In genomic region chr2:181407171-181407570, GRCh38 we compare ENCODE assay signal across 27 cellular contexts. TPM values are rescaled to one million over a fixed set of nuclear protein-coding genes. Genes with fewer than 3 reads are reported as not detected.
DNase-seq lines count a peak whose midpoint lies in the region; ATAC-seq and TF ChIP-seq lines count a peak whose summit lies in the region.
"Had no signal": no experiment of that assay in that cellular context is flagged by ENCODE, and none has a peak within 500 bp of the region (broad histone marks: within the 10 kb centered on the region; RNA-seq: fewer than 3 reads in every experiment).

No MANE protein-coding gene starts in this region.

- H2AFZ ChIP-seq in OCI-LY7 (ENCODE audit: low read length), result peak overlapping the region; percentile 17; the same call in 1 of the 2 replicates
- no peak overlapping the region for H2AFZ ChIP-seq in PC-9

- BruUV-seq in OCI-LY7 (replicated peaks; lab: Mats Ljungman, UMichigan) (no TSS peak), PC-9 (replicated peaks; lab: Mats Ljungman, UMichigan) (no TSS peak)

- DNase-seq in AML-193 (lab: John Stamatoyannopoulos, UW) (peak; percentile 87 to 94), KBM-7 (peak; percentile 75), OCI-LY7 (ENCODE audit: low spot score) (no peak), lung (ENCODE audit: low spot score) (no peak), GM20000 (ENCODE audit: low spot score) (no peak), PC-9 (no peak), NCI-H2171 (lab: John Stamatoyannopoulos, UW) (no peak), GM19240 (ENCODE audit: insufficient read length, low spot score) (no peak)
- DNase-seq: activated CD4-positive, alpha-beta T cell treated with anti-CD3 and anti-CD28 coated beads for 1 hour; activated naive CD4-positive, alpha-beta T cell treated with Interleukin-2 at 50 U/mL for 16 hours; activated T-cell treated with anti-CD3 and anti-CD28 coated beads, Interleukin-2, amount 50 U/mL, for 4 hours; amniotic stem cell; colonic mucosa; effector memory CD8-positive, alpha-beta T cell; kidney; NCI-H1417; NCI-H510A treated with DMSO at 0.1 percent for 48 hours; NK-92 treated with Interleukin-12 subunit alpha and Interleukin-12 subunit beta, amount 100 ng/mL, for 24 hours; ovary; right cardiac atrium; stimulated activated CD4-positive, alpha-beta T cell treated with anti-CD3 and anti-CD28 coated beads, Interleukin-12 subunit alpha, Interleukin-12 subunit beta, amount 100 ng/mL, for 4 hours; trophoblast cell had no signal

- no peak overlapping the region for H3K4me2 ChIP-seq in OCI-LY7 (ENCODE audit: low read length)
- no peak overlapping the region for H3K4me2 ChIP-seq in PC-9
- H3K4me2 ChIP-seq: A549 had no signal

- H3K4me1 ChIP-seq in OCI-LY7 (ENCODE audit: insufficient read depth, low read length, poor library complexity, severe bottlenecking) (peaks cover 74% of the 10 kb centered on the region), lung (ENCODE audit: control insufficient read depth in 2 of 2, insufficient read depth in 2 of 2, low read length in 2 of 2) (no peaks in the 10 kb centered on the region), PC-9 (replicated peaks; ENCODE audit: insufficient read depth) (no peaks in the 10 kb centered on the region)
- H3K4me1 ChIP-seq: A549, breast epithelium, colonic mucosa, esophagus muscularis mucosa, gastroesophageal sphincter had no signal

- peak; percentile 30 for ATAC-seq in lung (ENCODE audit: insufficient read depth, low FRiP score)
- ATAC-seq: A549; activated T-cell treated with anti-CD3 and anti-CD28 coated beads, Interleukin-2, amount 50 U/mL, for 4 hours; effector memory CD8-positive, alpha-beta T cell; gastroesophageal sphincter had no signal

- H3K9me3 ChIP-seq in OCI-LY7 (ENCODE audit: low read length), result peaks cover 4% of the 10 kb centered on the region; the same call in 1 of the 2 replicates
- no peaks in the 10 kb centered on the region for H3K9me3 ChIP-seq in lung (ENCODE audit: control insufficient read depth in 2 of 2, insufficient read depth in 1 of 2, low read length in 1 of 2)
- H3K9me3 ChIP-seq in PC-9 (ENCODE audit: insufficient read depth, low read depth), result no peaks in the 10 kb centered on the region
- H3K9me3 ChIP-seq: A549, breast epithelium, colonic mucosa, esophagus muscularis mucosa, gastroesophageal sphincter, ovary had no signal

- no peaks in the 10 kb centered on the region for H3F3A ChIP-seq in PC-9 (ENCODE audit: insufficient read depth, low read depth)

- H3K27ac ChIP-seq in OCI-LY7 (ENCODE audit: low read depth, low read length, poor library complexity, severe bottlenecking), result no peak overlapping the region
- H3K27ac ChIP-seq in lung (ENCODE audit: low read depth in 1 of 2, low read length in 1 of 2), result no peak overlapping the region
- no peak overlapping the region for H3K27ac ChIP-seq in PC-9
- H3K27ac ChIP-seq: A549, breast epithelium, C4-2B, colonic mucosa, esophagus muscularis mucosa, gastroesophageal sphincter, ovary had no signal

- no peak overlapping the region for H3K4me3 ChIP-seq in OCI-LY7 (ENCODE audit: low read depth, low read length, poor library complexity, severe bottlenecking)
- H3K4me3 ChIP-seq in lung, result no peak overlapping the region
- H3K4me3 ChIP-seq in PC-9, result no peak overlapping the region
- H3K4me3 ChIP-seq: A549, breast epithelium, colonic mucosa, esophagus muscularis mucosa, gastroesophageal sphincter, ovary had no signal

- CTCF ChIA-PET in OCI-LY7 (lab: Charles Lee; ENCODE audit: unreplicated experiment) (interaction anchor here (0.5 kb wide), 1 partner anchor 69 kb away, joined by 3 read pairs; no protein-coding TSS in a partner anchor), PC-9 (lab: Charles Lee) (no interaction called here)

- WGBS in lung, 2 donors, result 26 to 61% methylated on average over 3 of the region's 3 CpGs

- H3K9me2 ChIP-seq in OCI-LY7 (ENCODE audit: insufficient read depth, low read length), result no peaks in the 10 kb centered on the region
- H3K9me2 ChIP-seq in PC-9 (ENCODE audit: insufficient read depth), result no peaks in the 10 kb centered on the region; the same call in 1 of the 2 replicates

- no peak for TF ChIP-seq CTCF in OCI-LY7 (conservative IDR thresholded peaks at IDR 0.05; ENCODE audit: low read length)
- no peak for TF ChIP-seq CTCF in lung (IDR thresholded peaks at IDR 0.05; ENCODE audit: control extremely low read depth, extremely low read depth)
- TF ChIP-seq CTCF in GM20000 (IDR thresholded peaks at IDR 0.05; ENCODE audit: extremely low read depth, missing control alignments), result no peak
- no peak for TF ChIP-seq CTCF in PC-9 (conservative IDR thresholded peaks at IDR 0.05)

- intact Hi-C loops in OCI-LY7 (cut with micrococcal nuclease; ENCODE audit: unreplicated experiment) (no loop called here), PC-9 (cut with micrococcal nuclease; ENCODE audit: unreplicated experiment) (no loop called here)

- in situ Hi-C loops in KBM-7 (cut with MboI; ENCODE audit: low pct_unique_long_range_greater_than_20kb, low sequenced_read_pairs), result no loop called here

- H3K27me3 ChIP-seq in lung (ENCODE audit: control insufficient read depth, insufficient read depth) (no peaks in the 10 kb centered on the region), PC-9 (ENCODE audit: insufficient read depth, low read depth) (no peaks in the 10 kb centered on the region)
- H3K27me3 ChIP-seq: breast epithelium, colonic mucosa, esophagus muscularis mucosa, gastroesophageal sphincter, ovary had no signal

- POLR2A ChIA-PET in OCI-LY7 (lab: Charles Lee), result interaction anchor here (1.0 to 2.6 kb wide), 4 partner anchors 9 to 98 kb away, joined by 3 to 10 read pairs (median 6); no protein-coding TSS in a partner anchor
- POLR2A ChIA-PET in PC-9 (lab: Charles Lee; ENCODE audit: unreplicated experiment), result interaction anchor here (0.7 kb wide), 1 partner anchor 28 kb away, joined by 3 read pairs; no protein-coding TSS in a partner anchor

- H3K36me3 ChIP-seq in OCI-LY7 (ENCODE audit: insufficient read depth, low read length) (no peaks in the 10 kb centered on the region), lung (ENCODE audit: control insufficient read depth in 2 of 2, insufficient read depth in 2 of 2, low read length in 2 of 2) (no peaks in the 10 kb centered on the region), PC-9 (ENCODE audit: low read depth) (no peaks in the 10 kb centered on the region)
- H3K36me3 ChIP-seq: breast epithelium, colonic mucosa, esophagus muscularis mucosa, gastroesophageal sphincter, ovary had no signal

- H3K79me2 ChIP-seq in OCI-LY7 (ENCODE audit: insufficient read depth, low read depth, low read length) (no peaks in the 10 kb centered on the region), PC-9 (ENCODE audit: low read depth) (no peaks in the 10 kb centered on the region)

- H4K20me1 ChIP-seq in OCI-LY7 (ENCODE audit: insufficient read depth, low read length) (no peaks in the 10 kb centered on the region), PC-9 (ENCODE audit: insufficient read depth) (no peaks in the 10 kb centered on the region)

RNA-seq across cellular contexts. Expression of gene ITGA4, which starts 50.0 kb away (rescaled TPM):
- 55.1 and 61.8 TPM in 2 replicates for total RNA-seq in OCI-LY7 (2014; rRNA removed; shearing (Covaris generic))
- total RNA-seq in OCI-LY7 (2022), result 53.5 and 61.7 TPM in 2 replicates
- 10 to 100 TPM; 18.3 to 71.0 TPM for total RNA-seq in lung
- 10 to 100 TPM in 1 of 2 donors, under 1 TPM in 1; 0.73 to 10.4 TPM for polyA plus RNA-seq in lung
- total RNA-seq in PC-9 (2021), result 0.15 and 0.35 TPM in 2 replicates

Comparison
In these comparisons a context has a peak if more than half of its experiments do, and no peak if none do; other contexts are left out.
1. DNase-seq: peak in AML-193 (2 of 2) and KBM-7 (single experiment); none in OCI-LY7 (single experiment), lung (single experiment), GM20000 (single experiment), PC-9 (0 of 2), NCI-H2171 (single experiment) and GM19240 (single experiment).
2. RNA of gene ITGA4, which starts 50.0 kb away (total RNA-seq): 18.3 to 71.0 TPM in lung and 53.5 to 61.8 TPM in OCI-LY7; 0.15 to 0.35 TPM in PC-9; every median in the first group is over 10 times any median in the second.